In genomic region chrX:18166068-18166467, GRCh38 we compare ENCODE assay signal across 9 cellular contexts. TPM values are rescaled to one million over a fixed set of nuclear protein-coding genes. Genes with fewer than 3 reads are reported as not detected.
"Had no signal": no experiment of that assay in that cellular context is flagged by ENCODE, and none has a peak within 500 bp of the region (broad histone marks: within the 10 kb centered on the region; RNA-seq: fewer than 3 reads in every experiment).

No MANE protein-coding gene starts in this region.

- DNase-seq: H7, HCEC 1CT, HFFc6, IMR-90, KBM-7 had no signal

- H3K9ac ChIP-seq: KMS-11 had no signal

- H3K27ac ChIP-seq: HL-60, KMS-11 had no signal

- H3K9me3 Mint-ChIP-seq: HFFc6 had no signal

- H3K27ac Mint-ChIP-seq: HFFc6 had no signal

- H3K4me3 Mint-ChIP-seq: HFFc6 had no signal

- H3K4me2 ChIP-seq: KMS-11 had no signal

RNA-seq across cellular contexts. Expression of gene BEND2, which starts 54.6 kb away (rescaled TPM):
- total RNA-seq: H4, H7, HFFc6, HT1080, IMR-90 had no signal
- polyA plus RNA-seq: IMR-90 had no signal
